1 cellular context compared by ENCODE assay signal in genomic region chr15:101200181-101200580, GRCh38.
TF ChIP-seq lines count a peak whose summit lies in the region.

No MANE protein-coding gene starts in this region.

TF ChIP-seq in A549, 52 proteins besides CTCF, POLR2A, EP300 and RAD21 (continued from another document):
- no peak for TF ChIP-seq REST (IDR thresholded peaks at IDR 0.05)
TF ChIP-seq in A549: peak in this region for 0.
